In the genomic region with DNA sequence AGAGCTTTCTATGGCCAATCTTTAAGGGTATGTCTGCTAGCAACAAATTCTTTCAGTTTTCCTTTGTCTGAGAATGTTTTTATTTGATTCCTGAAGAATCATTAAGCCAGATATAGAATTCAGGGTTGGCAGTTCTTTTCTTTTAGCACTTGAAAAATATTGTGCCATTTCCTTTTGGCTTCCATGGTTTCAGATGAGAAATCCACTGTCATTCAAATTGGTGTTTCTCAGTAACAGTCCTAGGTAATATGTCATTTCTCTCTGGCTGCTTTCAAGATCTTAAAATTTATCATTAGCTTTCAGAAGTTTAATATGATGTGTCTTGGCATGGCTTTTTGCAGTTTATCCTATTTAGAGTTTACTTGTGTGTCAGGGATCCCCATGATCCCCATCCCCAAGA, we compare ENCODE assay signal across 26 cellular contexts.
"Had no signal": no experiment of that assay in that cellular context is flagged by ENCODE, and none has a peak within 500 bp of the region (broad histone marks: within the 10 kb centered on the region; RNA-seq: fewer than 3 reads in every experiment).

No MANE protein-coding gene starts in this region.

- H3K4me1 ChIP-seq: esophagus squamous epithelium, parathyroid adenoma, stomach, thyroid gland, vagina had no signal

- H3K79me2 ChIP-seq: parathyroid adenoma had no signal

- DNase-seq: dermis blood vessel endothelial cell; effector memory CD8-positive, alpha-beta T cell; erythroblast; esophagus squamous epithelium; foreskin melanocyte; natural killer cell; stimulated activated CD4-positive, alpha-beta T cell treated with anti-CD3 and anti-CD28 coated beads, Interleukin-12 subunit alpha, Interleukin-12 subunit beta, amount 100 ng/mL, for 4 hours; stimulated activated CD4-positive, alpha-beta T cell treated with anti-CD3 and anti-CD28 coated beads, Interleukin-1b, Interleukin-23, amount 100 ng/mL, for 48 hours; stimulated activated CD4-positive, alpha-beta T cell treated with anti-CD3 and anti-CD28 coated beads, Interleukin-4, amount 100 ng/mL, for 1 hour; stimulated activated CD8-positive, alpha-beta memory T cell treated with anti-CD3 and anti-CD28 coated beads, Interleukin-4, amount 100 ng/mL, for 48 hours; stimulated activated naive CD4-positive, alpha-beta T cell treated with Interleukin-2 at 50 U/mL for 16 hours; stomach; thyroid gland; trophoblast cell had no signal

- H3K27me3 ChIP-seq: esophagus squamous epithelium, neutrophil, stomach, thyroid gland, vagina had no signal

- H3K27ac Mint-ChIP-seq: memory B cell, natural killer cell had no signal

- H3K9ac ChIP-seq: parathyroid adenoma had no signal

- H3K4me3 Mint-ChIP-seq: effector memory CD8-positive, alpha-beta T cell; memory B cell; natural killer cell had no signal

- FAIRE-seq: endometrium, keratinocyte had no signal

- H3K36me3 ChIP-seq: neutrophil had no signal

- H3K4me2 ChIP-seq: smooth muscle cell had no signal

- H3K9me3 Mint-ChIP-seq: natural killer cell had no signal

- ATAC-seq: effector memory CD8-positive, alpha-beta T cell; left lobe of liver; natural killer cell; sciatic nerve had no signal

- H3K4me3 ChIP-seq: coronary artery, esophagus squamous epithelium, lung, smooth muscle cell, stomach, thyroid gland, vagina had no signal

- H3K27me3 Mint-ChIP-seq: effector memory CD8-positive, alpha-beta T cell; memory B cell; progenitor cell of endocrine pancreas had no signal

- H3K4me1 Mint-ChIP-seq: memory B cell had no signal

- H3K9me3 ChIP-seq: neutrophil, thyroid gland, vagina had no signal

- H2AFZ ChIP-seq: parathyroid adenoma had no signal

- H3K27ac ChIP-seq: coronary artery, esophagus squamous epithelium, neutrophil, parathyroid adenoma, stomach, thyroid gland, vagina had no signal
